Comparison of ENCODE assay signal across 1 cellular context in genomic region chr17:1783834-1784611, GRCh38.
TF ChIP-seq lines count a peak whose summit lies in the region.

No MANE protein-coding gene starts in this region.

TF ChIP-seq in HEK293, 187 proteins besides CTCF, POLR2A, EP300 and RAD21 (continued from another document):
- TF ChIP-seq ZNF704 (tag by site-specific recombination; IDR thresholded peaks at IDR 0.05) (no peak), ZNF580 (tag by site-specific recombination; IDR thresholded peaks at IDR 0.05) (no peak), OSR2 (tag by site-specific recombination; IDR thresholded peaks at IDR 0.05) (no peak), ZNF121 (tag by site-specific recombination; IDR thresholded peaks at IDR 0.05) (no peak), SALL2 (tag by site-specific recombination; IDR thresholded peaks at IDR 0.05; ENCODE audit: borderline replicate concordance) (no peak), ZNF366 (tag by site-specific recombination; conservative IDR thresholded peaks at IDR 0.05) (no peak), KLF1 (tag by site-specific recombination; IDR thresholded peaks at IDR 0.05) (no peak), ZNF654 (tag by site-specific recombination; IDR thresholded peaks at IDR 0.05; ENCODE audit: low read depth) (peak; percentile 46), ZNF544 (tag by site-specific recombination; IDR thresholded peaks at IDR 0.05) (no peak), ZNF660 (tag by site-specific recombination; IDR thresholded peaks at IDR 0.05) (0 out of 2 replicates have a peak, but pooled peaks have one; percentile 43), HOXC10 (CRISPR knock-in tag; IDR thresholded peaks at IDR 0.05) (no peak), ZNF843 (tag by site-specific recombination; IDR thresholded peaks at IDR 0.05) (no peak)
